ENCODE assay signal across 1 cellular context in genomic region chr11:95904009-95904650, GRCh38.
TF ChIP-seq lines count a peak whose summit lies in the region.

No MANE protein-coding gene starts in this region.

TF ChIP-seq in K562, 482 proteins besides CTCF, POLR2A, EP300 and RAD21 (continued from another document):
- TF ChIP-seq, protein P1, sequence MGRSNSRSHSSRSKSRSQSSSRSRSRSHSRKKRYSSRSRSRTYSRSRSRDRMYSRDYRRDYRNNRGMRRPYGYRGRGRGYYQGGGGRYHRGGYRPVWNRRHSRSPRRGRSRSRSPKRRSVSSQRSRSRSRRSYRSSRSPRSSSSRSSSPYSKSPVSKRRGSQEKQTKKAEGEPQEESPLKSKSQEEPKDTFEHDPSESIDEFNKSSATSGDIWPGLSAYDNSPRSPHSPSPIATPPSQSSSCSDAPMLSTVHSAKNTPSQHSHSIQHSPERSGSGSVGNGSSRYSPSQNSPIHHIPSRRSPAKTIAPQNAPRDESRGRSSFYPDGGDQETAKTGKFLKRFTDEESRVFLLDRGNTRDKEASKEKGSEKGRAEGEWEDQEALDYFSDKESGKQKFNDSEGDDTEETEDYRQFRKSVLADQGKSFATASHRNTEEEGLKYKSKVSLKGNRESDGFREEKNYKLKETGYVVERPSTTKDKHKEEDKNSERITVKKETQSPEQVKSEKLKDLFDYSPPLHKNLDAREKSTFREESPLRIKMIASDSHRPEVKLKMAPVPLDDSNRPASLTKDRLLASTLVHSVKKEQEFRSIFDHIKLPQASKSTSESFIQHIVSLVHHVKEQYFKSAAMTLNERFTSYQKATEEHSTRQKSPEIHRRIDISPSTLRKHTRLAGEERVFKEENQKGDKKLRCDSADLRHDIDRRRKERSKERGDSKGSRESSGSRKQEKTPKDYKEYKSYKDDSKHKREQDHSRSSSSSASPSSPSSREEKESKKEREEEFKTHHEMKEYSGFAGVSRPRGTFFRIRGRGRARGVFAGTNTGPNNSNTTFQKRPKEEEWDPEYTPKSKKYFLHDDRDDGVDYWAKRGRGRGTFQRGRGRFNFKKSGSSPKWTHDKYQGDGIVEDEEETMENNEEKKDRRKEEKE (IDR thresholded peaks at IDR 0.05; ENCODE audit: borderline replicate concordance in 1 of 2, control insufficient read depth in 1 of 2, low read depth in 2 of 2, low read length in 1 of 2): no peak
